In genomic region chr1:152533327-152533938, GRCh38 we compare ENCODE assay signal across 1 cellular context.
TF ChIP-seq lines count a peak whose summit lies in the region.

No MANE protein-coding gene starts in this region.

TF ChIP-seq in GM23338, 12 proteins besides CTCF, POLR2A, EP300 and RAD21 (continued from another document):
- TF ChIP-seq ZNF462 (CRISPR knock-in tag; IDR thresholded peaks at IDR 0.05) (no peak), STAT1 (IDR thresholded peaks at IDR 0.05; ENCODE audit: unreplicated experiment) (no peak), REST (IDR thresholded peaks at IDR 0.05; ENCODE audit: unreplicated experiment) (no peak), ZNF331 (CRISPR knock-in tag; IDR thresholded peaks at IDR 0.05; ENCODE audit: low read depth) (no peak), POLR2AphosphoS5 (IDR thresholded peaks at IDR 0.05; ENCODE audit: low read depth) (no peak), ETS1 (IDR thresholded peaks at IDR 0.05) (no peak), NANOG (IDR thresholded peaks at IDR 0.05; ENCODE audit: borderline replicate concordance) (no peak), EZH2 (IDR thresholded peaks at IDR 0.05; ENCODE audit: low read depth, unreplicated experiment) (no peak), JUNB (IDR thresholded peaks at IDR 0.05; ENCODE audit: unreplicated experiment) (no peak)
